ENCODE assay signal across 10 cellular contexts in genomic region chr19:3178973-3179738, GRCh38. TPM values are rescaled to one million over a fixed set of nuclear protein-coding genes. Genes with fewer than 3 reads are reported as not detected.
DNase-seq lines count a peak whose midpoint lies in the region; ATAC-seq, FAIRE-seq and TF ChIP-seq lines count a peak whose summit lies in the region.
"Had no signal": no experiment of that assay in that cellular context is flagged by ENCODE, and none has a peak within 500 bp of the region (broad histone marks: within the 10 kb centered on the region; RNA-seq: fewer than 3 reads in every experiment).

No MANE protein-coding gene starts in this region.

- DNase-seq in GM18507 (ENCODE audit: extremely low spot score, insufficient read length, low read depth) (no peak), HUDEP-2 (lab: John Stamatoyannopoulos, UW; ENCODE audit: unreplicated experiment in 76 of 76) (peak in 45 of 76 experiments; percentile 43 to 97 (median 62)), GM12878 (ENCODE audit: low read depth, low spot score) (no peak), NCI-H146 (lab: John Stamatoyannopoulos, UW) (no peak), retina (no peak), T1000 (lab: John Stamatoyannopoulos, UW) (no peak), DMS79 treated with DMSO at 0.1 percent for 48 hours (lab: John Stamatoyannopoulos, UW) (no peak)
- peak; percentile 44 to 59 for DNase-seq in stimulated activated CD4-positive, alpha-beta T cell treated with anti-CD3 and anti-CD28 coated beads, Interleukin-2, amount 100 ng/mL, for 24 hours
- DNase-seq: foreskin keratinocyte, NCI-H1092 had no signal

- no peak for TF ChIP-seq EP300 in GM12878 (IDR thresholded peaks at IDR 0.05; ENCODE audit: borderline replicate concordance in 1 of 2, control insufficient read depth in 1 of 2, low read depth in 2 of 2, low read length in 2 of 2)

- CTCF ChIA-PET in GM12878 (lab: Yijun Ruan, JAX) = interaction anchor here (0.5 kb wide), 1 partner anchor 97 kb away, joined by 3 read pairs; no protein-coding TSS in a partner anchor

- peak; percentile 33 for ATAC-seq in GM12878
- ATAC-seq: foreskin keratinocyte had no signal

- no peaks in the 10 kb centered on the region for H3K27me3 ChIP-seq in GM12878 (replicated peaks in 1 of 2; ENCODE audit: control insufficient read depth in 2 of 2, insufficient read depth in 2 of 2, low read length in 1 of 2)
- H3K27me3 ChIP-seq: foreskin keratinocyte had no signal

- RAD21 ChIA-PET in GM12878 (lab: Charles Lee; ENCODE audit: unreplicated experiment) = no interaction called here

- no peak for TF ChIP-seq RAD21 in GM12878 (IDR thresholded peaks at IDR 0.05; ENCODE audit: insufficient read depth, low read depth, low read length)

- in situ Hi-C loops in GM12878 (cut with MboI) = no loop called here

- H3K4me2 ChIP-seq in GM12878 (ENCODE audit: control insufficient read depth, insufficient read depth) = peak overlapping the region; percentile 52

- no peaks in the 10 kb centered on the region for H3K36me3 ChIP-seq in GM12878 (ENCODE audit: control insufficient read depth in 2 of 2, insufficient read depth in 2 of 2, low read length in 1 of 2)

- H3K79me2 ChIP-seq in GM12878 (ENCODE audit: control insufficient read depth, insufficient read depth, low read length) = peaks cover 51% of the 10 kb centered on the region

- no peak for TF ChIP-seq CTCF in GM12878 (IDR thresholded peaks at IDR 0.05 in 2 of 3, conservative IDR thresholded peaks at IDR 0.05 in 1 of 3; ENCODE audit: control insufficient read depth in 2 of 3, extremely low read depth in 1 of 3, insufficient read depth in 1 of 3, low read depth in 3 of 3, low read length in 3 of 3)

- TF ChIP-seq POLR2A in GM12878 (IDR thresholded peaks at IDR 0.05; ENCODE audit: low read depth, low read length) = peak; percentile 41

- H3K9me3 ChIP-seq in GM12878 (replicated peaks; ENCODE audit: control insufficient read depth, insufficient read depth, low read length) = no peaks in the 10 kb centered on the region

- FAIRE-seq in GM18507 (lab: Jason Lieb, UNC) (peak; percentile 15), GM12878 (lab: Jason Lieb, UNC) (no peak)

- WGBS in GM12878 (ENCODE audit: insufficient coverage, insufficient replicate concordance, low lambda C conversion rate, missing lambda C conversion rate) = under 1% methylated on average over 48 of the region's 52 CpGs

- H3K4me3 ChIP-seq in GM12878 = peak overlapping the region; percentile 81

- H3K4me1 ChIP-seq in GM12878 (ENCODE audit: control insufficient read depth, insufficient read depth, low read length) = peaks cover 22% of the 10 kb centered on the region

- BruUV-seq in GM12878 (replicated peaks; lab: Mats Ljungman, UMichigan) = TSS peak; percentile 61

- SMC1A ChIA-PET in GM12878 (lab: Charles Lee; ENCODE audit: uncharacterized antibody, unreplicated experiment) = no interaction called here

- POLR2A ChIA-PET in GM12878 (lab: Charles Lee) = interaction anchor here (1.0 to 1.1 kb wide), 2 partner anchors 46 to 50 kb away, joined by 3 read pairs; no protein-coding TSS in a partner anchor

- no peaks in the 10 kb centered on the region; the same call in 1 of the 2 replicates for H4K20me1 ChIP-seq in GM12878 (ENCODE audit: control insufficient read depth, insufficient read depth)

- H3K9ac ChIP-seq in GM12878 (ENCODE audit: control insufficient read depth, insufficient read depth, low read length) = peak overlapping the region; percentile 89

- H2AFZ ChIP-seq in GM12878 (ENCODE audit: control insufficient read depth, low read depth, low read length) = peak overlapping the region; percentile 58

- H3K27ac ChIP-seq in GM12878 (ENCODE audit: control insufficient read depth, insufficient read depth) = peak overlapping the region; percentile 95

- intact Hi-C loops in GM12878 (cut with micrococcal nuclease; ENCODE audit: unreplicated experiment) = no loop called here

RNA-seq across cellular contexts. Expression of gene S1PR4, which starts 0.6 kb away (rescaled TPM):
- total RNA-seq in GM12878 (2013; cell fraction: nucleolus; rRNA removed) = 25.9 and 29.4 TPM in 2 replicates
- total RNA-seq in GM12878 (2014; rRNA removed) (50.1 and 57.7 TPM in 2 replicates), GM12878 (2014; rRNA removed; fragmentation: Illumina TruSeq; extraction: Trizol) (4.7 and 6.1 TPM in 2 replicates), GM12878 (2021) (32.4 and 33.7 TPM in 2 replicates)
- polyA plus RNA-seq in GM12878 (2011; ENCODE audit: low read depth) = 5.5 TPM
- polyA plus RNA-seq in GM12878 (2011; rRNA removed) (not detected in 2 replicates), GM12878 (2014; fragmentation: Illumina TruSeq; extraction: Trizol) (0.54 TPM in 1 of 2 replicates, not detected in the other), GM12878 (2014; fragmentation: Nextera tagmentation; extraction: Ambion mirVana) (1 to 10 TPM in 1 of 2 experiments, under 1 TPM in 1; 0.19 to 1.2 TPM), GM12878 (2014; rRNA removed) (35.7 and 44.5 TPM in 2 replicates), GM12878 (2016; fragmentation: Nextera tagmentation; extraction: Ambion mirVana) (10 to 100 TPM; 42.2 to 43.3 TPM)
- polyA plus RNA-seq in GM12878 (2011; cell fraction: cytosol; rRNA removed) = 0.04 TPM in 1 of 2 replicates, not detected in the other
- polyA plus RNA-seq in GM12878 (2011; cell fraction: nucleus; rRNA removed) = 0.26 and 0.33 TPM in 2 replicates
- polyA plus RNA-seq in GM12878 (2012) = 20.4 and 25.5 TPM in 2 replicates
- not detected in 2 replicates for polyA minus RNA-seq in GM12878 (2011; rRNA and poly(A)+ RNA removed)
- not detected in 2 replicates for polyA minus RNA-seq in GM12878 (2011; cell fraction: cytosol; rRNA and poly(A)+ RNA removed)
- polyA minus RNA-seq in GM12878 (2011; cell fraction: nucleus; rRNA and poly(A)+ RNA removed) = 0.29 TPM in 1 of 2 replicates, not detected in the other

RNA-seq across cellular contexts. Expression of gene NCLN, which starts 6.6 kb away (rescaled TPM):
- 37.3 and 45.2 TPM in 2 replicates for total RNA-seq in GM12878 (2013; cell fraction: nucleolus; rRNA removed)
- total RNA-seq in GM12878 (2014; rRNA removed) = 35.0 and 43.0 TPM in 2 replicates
- 14.5 and 18.6 TPM in 2 replicates for total RNA-seq in GM12878 (2014; rRNA removed; fragmentation: Illumina TruSeq; extraction: Trizol)
- 69.2 and 79.1 TPM in 2 replicates for total RNA-seq in GM12878 (2021)
- polyA plus RNA-seq in GM12878 (2011; ENCODE audit: low read depth) = 8.1 TPM
- 10.7 and 29.5 TPM in 2 replicates for polyA plus RNA-seq in GM12878 (2011; rRNA removed)
- polyA plus RNA-seq in GM12878 (2011; cell fraction: cytosol; rRNA removed) = 38.7 and 57.3 TPM in 2 replicates
- 95.1 and 119 TPM in 2 replicates for polyA plus RNA-seq in GM12878 (2011; cell fraction: nucleus; rRNA removed)
- 36.4 and 40.2 TPM in 2 replicates for polyA plus RNA-seq in GM12878 (2012)
- polyA plus RNA-seq in GM12878 (2014; fragmentation: Illumina TruSeq; extraction: Trizol) = 2.3 and 11.6 TPM in 2 replicates
- 1 to 10 TPM; 2.2 to 7.2 TPM for polyA plus RNA-seq in GM12878 (2014; fragmentation: Nextera tagmentation; extraction: Ambion mirVana)
- polyA plus RNA-seq in GM12878 (2014; rRNA removed) = 42.6 and 64.0 TPM in 2 replicates
- 10 to 100 TPM; 71.8 to 75.2 TPM for polyA plus RNA-seq in GM12878 (2016; fragmentation: Nextera tagmentation; extraction: Ambion mirVana)
- polyA minus RNA-seq in GM12878 (2011; rRNA and poly(A)+ RNA removed) = 28.0 and 50.8 TPM in 2 replicates
- polyA minus RNA-seq in GM12878 (2011; cell fraction: cytosol; rRNA and poly(A)+ RNA removed) = 25.0 and 25.9 TPM in 2 replicates
- 12.5 and 24.5 TPM in 2 replicates for polyA minus RNA-seq in GM12878 (2011; cell fraction: nucleus; rRNA and poly(A)+ RNA removed)

RNA-seq across cellular contexts. Expression of gene GNA15, which starts 43.3 kb away (rescaled TPM):
- total RNA-seq in GM12878 (2013; cell fraction: nucleolus; rRNA removed) = 17.5 and 19.5 TPM in 2 replicates
- 16.7 and 18.0 TPM in 2 replicates for total RNA-seq in GM12878 (2014; rRNA removed)
- 8.7 and 9.5 TPM in 2 replicates for total RNA-seq in GM12878 (2014; rRNA removed; fragmentation: Illumina TruSeq; extraction: Trizol)
- total RNA-seq in GM12878 (2021) = 16.2 and 16.9 TPM in 2 replicates
- 1.9 TPM for polyA plus RNA-seq in GM12878 (2011; ENCODE audit: low read depth)
- 10.2 and 16.6 TPM in 2 replicates for polyA plus RNA-seq in GM12878 (2011; rRNA removed)
- 23.5 and 26.3 TPM in 2 replicates for polyA plus RNA-seq in GM12878 (2011; cell fraction: cytosol; rRNA removed)
- polyA plus RNA-seq in GM12878 (2011; cell fraction: nucleus; rRNA removed) = 16.4 and 17.5 TPM in 2 replicates
- polyA plus RNA-seq in GM12878 (2012) = 6.3 and 11.1 TPM in 2 replicates
- polyA plus RNA-seq in GM12878 (2014; fragmentation: Illumina TruSeq; extraction: Trizol) = 2.5 and 7.3 TPM in 2 replicates
- 1 to 10 TPM in 1 of 2 experiments, under 1 TPM in 1; 0.42 to 1.7 TPM for polyA plus RNA-seq in GM12878 (2014; fragmentation: Nextera tagmentation; extraction: Ambion mirVana)
- polyA plus RNA-seq in GM12878 (2014; rRNA removed) = 13.0 and 13.8 TPM in 2 replicates
- polyA plus RNA-seq in GM12878 (2016; fragmentation: Nextera tagmentation; extraction: Ambion mirVana) = 10 to 100 TPM in 1 of 2 experiments, 1 to 10 TPM in 1; 8.7 to 10.1 TPM
- polyA minus RNA-seq in GM12878 (2011; rRNA and poly(A)+ RNA removed) = 13.3 and 23.2 TPM in 2 replicates
- polyA minus RNA-seq in GM12878 (2011; cell fraction: cytosol; rRNA and poly(A)+ RNA removed) = 10.2 and 11.1 TPM in 2 replicates
- polyA minus RNA-seq in GM12878 (2011; cell fraction: nucleus; rRNA and poly(A)+ RNA removed) = 4.6 and 6.2 TPM in 2 replicates

RNA-seq across cellular contexts. Expression of gene CELF5, which starts 45.3 kb away (rescaled TPM):
- not detected in 2 replicates for total RNA-seq in GM12878 (2013; cell fraction: nucleolus; rRNA removed)
- not detected in 2 replicates for total RNA-seq in GM12878 (2014; rRNA removed)
- not detected in 2 replicates for total RNA-seq in GM12878 (2014; rRNA removed; fragmentation: Illumina TruSeq; extraction: Trizol)
- total RNA-seq in GM12878 (2021) = not detected in 2 replicates
- polyA plus RNA-seq in GM12878 (2011; ENCODE audit: low read depth) = not detected
- polyA plus RNA-seq in GM12878 (2011; rRNA removed) = 0.01 and 0.04 TPM in 2 replicates
- not detected in 2 replicates for polyA plus RNA-seq in GM12878 (2011; cell fraction: cytosol; rRNA removed)
- polyA plus RNA-seq in GM12878 (2011; cell fraction: nucleus; rRNA removed) = 0.16 and 0.51 TPM in 2 replicates
- polyA plus RNA-seq in GM12878 (2012) = 0.07 TPM in 1 of 2 replicates, not detected in the other
- not detected in 2 replicates for polyA plus RNA-seq in GM12878 (2014; fragmentation: Illumina TruSeq; extraction: Trizol)
- not detected for polyA plus RNA-seq in GM12878 (2014; fragmentation: Nextera tagmentation; extraction: Ambion mirVana)
- polyA plus RNA-seq in GM12878 (2014; rRNA removed) = 0.01 and 0.16 TPM in 2 replicates
- polyA plus RNA-seq in GM12878 (2016; fragmentation: Nextera tagmentation; extraction: Ambion mirVana) = not detected
- polyA minus RNA-seq in GM12878 (2011; rRNA and poly(A)+ RNA removed) = 0.21 TPM in 1 of 2 replicates, not detected in the other
- polyA minus RNA-seq in GM12878 (2011; cell fraction: cytosol; rRNA and poly(A)+ RNA removed) = not detected in 2 replicates
- polyA minus RNA-seq in GM12878 (2011; cell fraction: nucleus; rRNA and poly(A)+ RNA removed) = 0.38 TPM in 1 of 2 replicates, not detected in the other

Comparison
In these comparisons a context has a peak if more than half of its experiments do, and no peak if none do; other contexts are left out.
1. DNase-seq: peak in HUDEP-2 (45 of 76) and stimulated activated CD4-positive, alpha-beta T cell treated with anti-CD3 and anti-CD28 coated beads, Interleukin-2, amount 100 ng/mL, for 24 hours (2 of 2); none in GM18507 (single experiment), GM12878 (single experiment), NCI-H146 (single experiment), retina (single experiment), T1000 (single experiment) and DMS79 treated with DMSO at 0.1 percent for 48 hours (single experiment).